8 cellular contexts compared by ENCODE assay signal in the genomic region with DNA sequence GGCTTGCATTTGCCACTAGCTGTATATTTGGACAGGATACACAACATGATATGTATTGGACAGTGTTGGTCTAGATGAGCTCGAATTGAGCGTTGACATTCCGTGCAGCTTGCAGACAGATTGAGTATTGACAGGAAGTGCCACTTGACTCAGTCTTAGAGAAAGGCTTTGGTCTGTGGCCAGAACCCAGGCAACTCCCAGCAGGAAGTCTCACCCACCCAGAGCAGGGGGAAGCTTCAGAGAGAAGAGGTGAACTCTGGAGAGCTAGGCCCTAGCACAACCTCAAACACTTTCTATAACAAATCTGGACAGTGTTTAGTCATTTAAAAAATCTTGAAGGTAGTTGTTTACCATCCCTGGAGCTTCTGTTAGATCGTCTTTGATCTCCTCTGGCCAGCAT.
A peak's percentile ranks its signal among the peaks of the same experiment; 100 is the strongest.
DNase-seq lines count a peak whose midpoint lies in the region; ATAC-seq and TF ChIP-seq lines count a peak whose summit lies in the region.

No MANE protein-coding gene starts in this region.

- H3K27me3 Mint-ChIP-seq in activated T-cell treated with anti-CD3 and anti-CD28 coated beads, Interleukin-2, amount 50 U/mL, for 4 hours (ENCODE audit: low read depth) = no peaks in the 10 kb centered on the region
- peaks cover 8 to 23% of the 10 kb centered on the region in 2 donors for H3K27me3 Mint-ChIP-seq in natural killer cell treated with Interleukin-12 subunit alpha and Interleukin-12 subunit beta and Interleukin-15 and Interleukin-18, amount 100 ng/mL, for 72 hours
- no peaks in the 10 kb centered on the region for H3K27me3 Mint-ChIP-seq in endodermal cell (ENCODE audit: insufficient read depth)

- peaks cover 12% of the 10 kb centered on the region for H3K4me1 Mint-ChIP-seq in activated T-cell treated with anti-CD3 and anti-CD28 coated beads, Interleukin-2, amount 50 U/mL, for 4 hours (ENCODE audit: low read depth)
- H3K4me1 Mint-ChIP-seq in natural killer cell treated with Interleukin-12 subunit alpha and Interleukin-12 subunit beta and Interleukin-15 and Interleukin-18, amount 100 ng/mL, for 72 hours (ENCODE audit: low read depth in 2 of 2) = peaks cover 0 to 3% of the 10 kb centered on the region in 2 donors
- peaks cover 4% of the 10 kb centered on the region for H3K4me1 Mint-ChIP-seq in endodermal cell

- H3K27ac ChIP-seq in endodermal cell (ENCODE audit: low read depth, low read length) = no peak overlapping the region

- H3K36me3 Mint-ChIP-seq in activated T-cell treated with anti-CD3 and anti-CD28 coated beads, Interleukin-2, amount 50 U/mL, for 4 hours (ENCODE audit: insufficient read depth) = no peaks in the 10 kb centered on the region
- no peaks in the 10 kb centered on the region for H3K36me3 Mint-ChIP-seq in natural killer cell treated with Interleukin-12 subunit alpha and Interleukin-12 subunit beta and Interleukin-15 and Interleukin-18, amount 100 ng/mL, for 72 hours
- H3K36me3 Mint-ChIP-seq in endodermal cell (ENCODE audit: low read depth) = no peaks in the 10 kb centered on the region

- no peaks in the 10 kb centered on the region for H3K4me1 ChIP-seq in endodermal cell (ENCODE audit: control insufficient read depth, insufficient read depth, low read length)

- ATAC-seq in GM18861 (IDR thresholded peaks at IDR 0.05; ENCODE audit: unreplicated experiment) (peak; percentile 62), HG02840 (IDR thresholded peaks at IDR 0.05; ENCODE audit: low FRiP score, unreplicated experiment) (peak; percentile 80)
- ATAC-seq in activated T-cell treated with anti-CD3 and anti-CD28 coated beads, Interleukin-2, amount 50 U/mL, for 4 hours = peak; percentile 90 to 99
- peak; percentile 99 for ATAC-seq in natural killer cell treated with Interleukin-12 subunit alpha and Interleukin-12 subunit beta and Interleukin-15 and Interleukin-18, amount 100 ng/mL, for 72 hours

- DNase-seq in NCI-H226 (peak; percentile 14), DMS114 treated with DMSO at 0.1 percent for 48 hours (lab: John Stamatoyannopoulos, UW; ENCODE audit: unreplicated experiment) (no peak), dedifferentiated amniotic fluid mesenchymal stem cell (ENCODE audit: extremely low spot score) (no peak), endodermal cell (no peak)
- DNase-seq in activated T-cell treated with anti-CD3 and anti-CD28 coated beads, Interleukin-2, amount 50 U/mL, for 4 hours = peak; percentile 45
- DNase-seq in natural killer cell treated with Interleukin-12 subunit alpha and Interleukin-12 subunit beta and Interleukin-15 and Interleukin-18, amount 100 ng/mL, for 72 hours (ENCODE audit: low spot score) = peak; percentile 80

- H3K27ac Mint-ChIP-seq in natural killer cell treated with Interleukin-12 subunit alpha and Interleukin-12 subunit beta and Interleukin-15 and Interleukin-18, amount 100 ng/mL, for 72 hours = peak overlapping the region; percentile 7 to 34
- H3K27ac Mint-ChIP-seq in endodermal cell = no peak overlapping the region

- no peak overlapping the region for H3K9ac ChIP-seq in endodermal cell (ENCODE audit: extremely low read depth, low read length, poor library complexity, severe bottlenecking)

- no peak overlapping the region for H3K4me3 ChIP-seq in endodermal cell (ENCODE audit: low read length)

- WGBS in endodermal cell (ENCODE audit: insufficient coverage in 1 of 2, insufficient read length in 1 of 2), 2 experiments = 87 to 88% methylated on average over 4 of the region's 4 CpGs

- H3K27me3 ChIP-seq in endodermal cell (ENCODE audit: control insufficient read depth, insufficient read depth, low read length, poor library complexity, severe bottlenecking) = no peaks in the 10 kb centered on the region

- peaks cover 10% of the 10 kb centered on the region for H3K9me3 ChIP-seq in endodermal cell (ENCODE audit: control insufficient read depth, low read length)

- TF ChIP-seq CTCF in endodermal cell (conservative IDR thresholded peaks at IDR 0.05) = no peak

- no peak overlapping the region for H3K4me3 Mint-ChIP-seq in activated T-cell treated with anti-CD3 and anti-CD28 coated beads, Interleukin-2, amount 50 U/mL, for 4 hours
- H3K4me3 Mint-ChIP-seq in natural killer cell treated with Interleukin-12 subunit alpha and Interleukin-12 subunit beta and Interleukin-15 and Interleukin-18, amount 100 ng/mL, for 72 hours = no peak overlapping the region
- no peak overlapping the region for H3K4me3 Mint-ChIP-seq in endodermal cell

- H3K36me3 ChIP-seq in endodermal cell (ENCODE audit: control insufficient read depth, insufficient read depth, low read length) = no peaks in the 10 kb centered on the region

- peaks cover 6% of the 10 kb centered on the region for H3K9me3 Mint-ChIP-seq in activated T-cell treated with anti-CD3 and anti-CD28 coated beads, Interleukin-2, amount 50 U/mL, for 4 hours
- peaks cover 3% of the 10 kb centered on the region for H3K9me3 Mint-ChIP-seq in natural killer cell treated with Interleukin-12 subunit alpha and Interleukin-12 subunit beta and Interleukin-15 and Interleukin-18, amount 100 ng/mL, for 72 hours
- peaks cover 3% of the 10 kb centered on the region for H3K9me3 Mint-ChIP-seq in endodermal cell

Comparison
In these comparisons a context has a peak if more than half of its experiments do, and no peak if none do; other contexts are left out.
1. DNase-seq: peak in NCI-H226 (single experiment), activated T-cell treated with anti-CD3 and anti-CD28 coated beads, Interleukin-2, amount 50 U/mL, for 4 hours (single experiment) and natural killer cell treated with Interleukin-12 subunit alpha and Interleukin-12 subunit beta and Interleukin-15 and Interleukin-18, amount 100 ng/mL, for 72 hours (single experiment); none in DMS114 treated with DMSO at 0.1 percent for 48 hours (single experiment), dedifferentiated amniotic fluid mesenchymal stem cell (single experiment) and endodermal cell (single experiment).
2. Peak in every context shown above with its lines, with median percentiles within 50 percentile points of each other: ATAC-seq.